8 cellular contexts compared by ENCODE assay signal in the genomic region with DNA sequence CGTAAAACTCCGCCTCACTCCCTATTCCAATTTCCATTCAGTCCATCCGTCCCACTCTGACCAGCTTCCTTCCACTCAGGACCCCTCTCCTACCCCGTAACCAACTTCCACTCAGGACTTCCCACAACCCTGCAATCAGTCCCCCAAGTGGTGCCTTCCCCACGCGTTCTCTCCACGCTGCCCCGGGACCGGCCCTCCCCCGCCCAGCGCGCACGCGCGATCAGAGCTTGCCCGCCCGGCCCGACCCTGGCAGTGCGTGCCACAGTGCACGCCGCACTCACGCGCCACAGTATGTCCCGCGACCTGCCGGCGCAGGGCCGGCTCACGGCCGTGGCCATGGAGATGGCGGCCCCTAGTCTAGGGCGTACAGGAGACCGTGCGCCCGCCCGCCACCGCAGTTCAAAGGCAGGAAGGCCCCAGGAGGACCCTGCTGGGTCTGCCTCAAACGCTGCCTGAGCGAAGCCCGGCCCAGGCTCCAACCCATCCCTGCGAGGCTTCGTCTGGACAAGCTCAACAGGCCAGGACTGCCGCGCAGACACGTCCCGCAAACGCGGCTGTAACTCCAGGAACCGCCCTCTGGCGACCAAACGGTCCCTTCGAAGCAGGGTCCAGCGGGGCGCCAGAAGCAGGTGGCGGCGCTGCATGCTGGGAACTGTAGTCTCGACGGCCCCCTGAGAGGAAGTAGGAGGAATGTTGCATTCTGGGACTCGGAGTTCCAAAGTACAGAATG. TPM values are rescaled to one million over a fixed set of nuclear protein-coding genes. Genes with fewer than 3 reads are reported as not detected.
A peak's percentile ranks its signal among the peaks of the same experiment; 100 is the strongest.
DNase-seq lines count a peak whose midpoint lies in the region; ATAC-seq and TF ChIP-seq lines count a peak whose summit lies in the region.

A gene with protein sequence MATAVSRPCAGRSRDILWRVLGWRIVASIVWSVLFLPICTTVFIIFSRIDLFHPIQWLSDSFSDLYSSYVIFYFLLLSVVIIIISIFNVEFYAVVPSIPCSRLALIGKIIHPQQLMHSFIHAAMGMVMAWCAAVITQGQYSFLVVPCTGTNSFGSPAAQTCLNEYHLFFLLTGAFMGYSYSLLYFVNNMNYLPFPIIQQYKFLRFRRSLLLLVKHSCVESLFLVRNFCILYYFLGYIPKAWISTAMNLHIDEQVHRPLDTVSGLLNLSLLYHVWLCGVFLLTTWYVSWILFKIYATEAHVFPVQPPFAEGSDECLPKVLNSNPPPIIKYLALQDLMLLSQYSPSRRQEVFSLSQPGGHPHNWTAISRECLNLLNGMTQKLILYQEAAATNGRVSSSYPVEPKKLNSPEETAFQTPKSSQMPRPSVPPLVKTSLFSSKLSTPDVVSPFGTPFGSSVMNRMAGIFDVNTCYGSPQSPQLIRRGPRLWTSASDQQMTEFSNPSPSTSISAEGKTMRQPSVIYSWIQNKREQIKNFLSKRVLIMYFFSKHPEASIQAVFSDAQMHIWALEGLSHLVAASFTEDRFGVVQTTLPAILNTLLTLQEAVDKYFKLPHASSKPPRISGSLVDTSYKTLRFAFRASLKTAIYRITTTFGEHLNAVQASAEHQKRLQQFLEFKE (minus strand): TSS at position 373 of the 730 bp plus-strand sequence. CDS start 35 bp downstream, at position 338.

- H3K27me3 Mint-ChIP-seq in immature natural killer cell (ENCODE audit: low read depth in 3 of 3): peaks cover 0 to 8% (median 4%) of the 10 kb centered on the region in 3 donors

- peak in 5 of 11 experiments; percentile 23 to 56 (median 41) for TF ChIP-seq CTCF in spleen (IDR thresholded peaks at IDR 0.05 in 8 of 11, conservative IDR thresholded peaks at IDR 0.05 in 3 of 11)

- H3K4me3 Mint-ChIP-seq in immature natural killer cell: peak within 1 kb of the TSS; percentile 95 to 99 (median 97)

- ATAC-seq in GM19023 (IDR thresholded peaks at IDR 0.05; ENCODE audit: unreplicated experiment) (peak; percentile 87), HG03280 (IDR thresholded peaks at IDR 0.05; ENCODE audit: unreplicated experiment) (peak; percentile 85)

- peak; percentile 92 for DNase-seq in AG08396 (ENCODE audit: low spot score)
- peak; percentile 96 for DNase-seq in NCI-H345 treated with DMSO at 0.1 percent for 48 hours (lab: John Stamatoyannopoulos, UW; ENCODE audit: unreplicated experiment)
- peak; percentile 85 to 89 (median 86) for DNase-seq in activated CD4-positive, CD25-positive, alpha-beta regulatory T cell (lab: John Stamatoyannopoulos, UW)
- DNase-seq in central memory CD4-positive, alpha-beta T cell: peak; percentile 92
- DNase-seq in immature natural killer cell: peak; percentile 92
- peak; percentile 97 for DNase-seq in spleen

- H3K4me1 ChIP-seq in spleen: peaks cover 3 to 45% (median 22%) of the 10 kb centered on the region in 6 donors

- peaks cover 0 to 3% (median 0%) of the 10 kb centered on the region in 7 donors for H3K27me3 ChIP-seq in spleen (replicated peaks in 1 of 7)

- H3K4me3 ChIP-seq in spleen: peak within 1 kb of the TSS; percentile 85 to 100 (median 98)

- WGBS in spleen, 5 donors: 0 to 1% (median 0%) methylated on average over 31 to 59 of the region's 59 CpGs

- H3K27ac ChIP-seq in spleen: peak within 1 kb of the TSS; percentile 89 to 99 (median 96)

- peaks cover 0 to 5% (median 0%) of the 10 kb centered on the region in 6 donors for H3K36me3 ChIP-seq in spleen

- intact Hi-C loops in spleen (cut with DNase I; ENCODE audit: low total_unique reads): no loop called here

- H3K27ac Mint-ChIP-seq in immature natural killer cell: peak within 1 kb of the TSS; percentile 95 to 98 (median 98)

- H3K9me3 Mint-ChIP-seq in immature natural killer cell: peaks cover 0 to 8% (median 5%) of the 10 kb centered on the region in 6 donors

- peaks cover 0 to 17% (median 14%) of the 10 kb centered on the region in 8 donors for H3K9me3 ChIP-seq in spleen

- TF ChIP-seq POLR2A in spleen (IDR thresholded peaks at IDR 0.05): peak in 2 of 3 donors; percentile 34 to 77

- peaks cover 0 to 3% (median 0%) of the 10 kb centered on the region in 3 donors for H3K36me3 Mint-ChIP-seq in immature natural killer cell

- peaks cover 24 to 36% of the 10 kb centered on the region in 2 donors for H3K4me1 Mint-ChIP-seq in immature natural killer cell

RNA-seq across cellular contexts. Expression of the gene that starts here (rescaled TPM):
- polyA plus RNA-seq in immature natural killer cell (10 to 100 TPM in 1 of 3 donors, 1 to 10 TPM in 2; 4.0 to 13.6 (median 8.9) TPM), spleen (1 to 10 TPM; 5.2 to 6.8 (median 5.9) TPM)
- total RNA-seq in spleen: 10 to 100 TPM in 3 of 7 donors, 1 to 10 TPM in 4; 8.0 to 18.2 (median 9.6) TPM

Comparison
In these comparisons a context has a peak if more than half of its experiments do, and no peak if none do; other contexts are left out.
1. Peak in every context shown above with its lines: DNase-seq, ATAC-seq, H3K4me3 ChIP-seq and H3K27ac ChIP-seq.